In the genomic region with DNA sequence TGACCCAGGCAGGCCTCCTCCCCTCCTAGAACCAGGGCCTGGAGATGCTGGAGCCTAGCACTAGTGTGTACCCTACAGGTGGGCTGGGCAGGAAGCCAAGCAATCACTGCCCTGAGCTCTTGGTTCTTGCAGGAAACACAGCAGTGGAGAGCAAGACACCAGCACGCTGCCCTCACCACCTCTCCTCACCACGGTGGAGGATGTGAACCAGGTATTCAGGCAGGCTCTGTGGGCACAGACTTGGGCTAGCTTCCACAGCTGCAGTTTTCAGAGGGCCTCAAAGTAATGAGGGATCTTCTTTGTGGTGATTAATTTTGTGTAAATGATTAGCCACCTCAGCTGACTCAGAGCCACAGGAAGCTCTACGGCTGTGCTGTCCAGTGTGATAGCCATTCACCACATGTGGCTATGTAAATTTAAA, we compare ENCODE assay signal across 12 cellular contexts. TPM values are rescaled to one million over a fixed set of nuclear protein-coding genes. Genes with fewer than 3 reads are reported as not detected.
DNase-seq lines count a peak whose midpoint lies in the region; ATAC-seq, FAIRE-seq and TF ChIP-seq lines count a peak whose summit lies in the region.
"Had no signal": no experiment of that assay in that cellular context is flagged by ENCODE, and none has a peak within 500 bp of the region (broad histone marks: within the 10 kb centered on the region; RNA-seq: fewer than 3 reads in every experiment).

No MANE protein-coding gene starts in this region.

- no peak for TF ChIP-seq CTCF in Loucy (conservative IDR thresholded peaks at IDR 0.05; ENCODE audit: low read length)
- no peak for TF ChIP-seq CTCF in bronchial epithelial cell (IDR thresholded peaks at IDR 0.05; ENCODE audit: insufficient read depth, low read length, severe bottlenecking)

- H3K36me3 Mint-ChIP-seq in stimulated activated naive CD8-positive, alpha-beta T cell treated with anti-CD3 and anti-CD28 coated beads, Interleukin-15, Interleukin-2, amounts not matched to agents 100 ng/mL and 50 ng/mL, for 24 hours (ENCODE audit: low read depth): peaks cover 6% of the 10 kb centered on the region

- H3K4me3 Mint-ChIP-seq in stimulated activated naive CD8-positive, alpha-beta T cell treated with anti-CD3 and anti-CD28 coated beads, Interleukin-15, Interleukin-2, amounts not matched to agents 100 ng/mL and 50 ng/mL, for 24 hours: no peak overlapping the region

- no peak for ATAC-seq in stimulated activated naive CD8-positive, alpha-beta T cell treated with anti-CD3 and anti-CD28 coated beads, Interleukin-15, Interleukin-2, amounts not matched to agents 100 U/mL and 50 U/mL, for 24 hours
- no peak for ATAC-seq in HG02938 (IDR thresholded peaks at IDR 0.05; ENCODE audit: unreplicated experiment)

- H2AFZ ChIP-seq in Loucy (ENCODE audit: low read length): no peak overlapping the region

- peak overlapping the region; percentile 15 for H3K4me2 ChIP-seq in Loucy (ENCODE audit: low read depth, low read length, poor library complexity, severe bottlenecking)

- no peaks in the 10 kb centered on the region for H3F3A ChIP-seq in Loucy (ENCODE audit: low read depth)

- no peaks in the 10 kb centered on the region for H3K79me2 ChIP-seq in Loucy (ENCODE audit: insufficient read depth, low read length)

- H3K36me3 ChIP-seq in Loucy (ENCODE audit: insufficient read depth, low read length) (no peaks in the 10 kb centered on the region), bronchial epithelial cell (ENCODE audit: control insufficient read depth, insufficient read depth, low read length) (peaks cover 5% of the 10 kb centered on the region)

- H3K9me3 Mint-ChIP-seq in stimulated activated naive CD8-positive, alpha-beta T cell treated with anti-CD3 and anti-CD28 coated beads, Interleukin-15, Interleukin-2, amounts not matched to agents 100 ng/mL and 50 ng/mL, for 24 hours: no peaks in the 10 kb centered on the region

- peaks cover 18% of the 10 kb centered on the region for H3K4me1 Mint-ChIP-seq in stimulated activated naive CD8-positive, alpha-beta T cell treated with anti-CD3 and anti-CD28 coated beads, Interleukin-15, Interleukin-2, amounts not matched to agents 100 ng/mL and 50 ng/mL, for 24 hours (ENCODE audit: low read depth)

- DNase-seq in stimulated activated naive CD8-positive, alpha-beta T cell treated with anti-CD3 and anti-CD28 coated beads, Interleukin-15, Interleukin-2, amounts not matched to agents 100 U/mL and 50 U/mL, for 24 hours: no peak
- peak; percentile 59 for DNase-seq in bronchial epithelial cell (ENCODE audit: low read depth)
- no peak for DNase-seq in hippocampal formation (lab: John Stamatoyannopoulos, UW)
- DNase-seq in medulla oblongata (ENCODE audit: extremely low spot score): no peak
- no peak for DNase-seq in NCI-H2227 treated with DMSO at 0.1 percent for 48 hours (lab: John Stamatoyannopoulos, UW)
- DNase-seq: NCI-H226, small intestine had no signal

- H3K27ac Mint-ChIP-seq in stimulated activated naive CD8-positive, alpha-beta T cell treated with anti-CD3 and anti-CD28 coated beads, Interleukin-15, Interleukin-2, amounts not matched to agents 100 ng/mL and 50 ng/mL, for 24 hours: peak overlapping the region; percentile 61

- peaks cover 22% of the 10 kb centered on the region for H3K4me1 ChIP-seq in Loucy (ENCODE audit: insufficient read depth, low read length, poor library complexity, severe bottlenecking)

- FAIRE-seq in bronchial epithelial cell (lab: Jason Lieb, UNC): no peak
- FAIRE-seq: H1, small intestine had no signal

- H3K9me3 ChIP-seq in Loucy (ENCODE audit: insufficient read depth, low read depth, low read length): no peaks in the 10 kb centered on the region

- H3K9ac ChIP-seq in Loucy (ENCODE audit: low read depth, low read length, poor library complexity, severe bottlenecking): no peak overlapping the region

- no peaks in the 10 kb centered on the region for H3K9me2 ChIP-seq in Loucy (replicated peaks; ENCODE audit: low read depth, low read length)

- H3K4me3 ChIP-seq in Loucy (ENCODE audit: low read length, poor library complexity, severe bottlenecking) (no peak overlapping the region), bronchial epithelial cell (ENCODE audit: low read depth, low read length) (no peak overlapping the region)
- H3K4me3 ChIP-seq: dorsolateral prefrontal cortex had no signal

- no peaks in the 10 kb centered on the region for H3K27me3 ChIP-seq in Loucy (ENCODE audit: insufficient read depth, low read length, poor library complexity, severe bottlenecking)
- H3K27me3 ChIP-seq in bronchial epithelial cell (ENCODE audit: control insufficient read depth, insufficient read depth, low read length): no peaks in the 10 kb centered on the region
- H3K27me3 ChIP-seq: dorsolateral prefrontal cortex had no signal

- H4K20me1 ChIP-seq in Loucy (ENCODE audit: insufficient read depth, low read length, poor library complexity, severe bottlenecking): no peaks in the 10 kb centered on the region

- H3K27me3 Mint-ChIP-seq in stimulated activated naive CD8-positive, alpha-beta T cell treated with anti-CD3 and anti-CD28 coated beads, Interleukin-15, Interleukin-2, amounts not matched to agents 100 ng/mL and 50 ng/mL, for 24 hours: no peaks in the 10 kb centered on the region

RNA-seq across cellular contexts. Expression of a gene that starts 13.6 kb away (rescaled TPM):
- 125 and 130 TPM in 2 replicates for total RNA-seq in bronchial epithelial cell

RNA-seq across cellular contexts. Expression of a gene that starts 52.8 kb away (rescaled TPM):
- 12.9 and 24.5 TPM in 2 replicates for total RNA-seq in bronchial epithelial cell
